ENCODE assay signal across 35 cellular contexts in genomic region chr7:141704112-141704511, GRCh38. TPM values are rescaled to one million over a fixed set of nuclear protein-coding genes. Genes with fewer than 3 reads are reported as not detected.
"Had no signal": no experiment of that assay in that cellular context is flagged by ENCODE, and none has a peak within 500 bp of the region (broad histone marks: within the 10 kb centered on the region; RNA-seq: fewer than 3 reads in every experiment).

No MANE protein-coding gene starts in this region.

- ATAC-seq: activated CD8-positive, alpha-beta T cell treated with anti-CD3 and anti-CD28 coated beads for 36 hours; activated naive CD8-positive, alpha-beta T cell treated with anti-CD3 and anti-CD28 coated beads, Interleukin-2, amount 50 U/mL, for 24 hours; activated T-cell treated with anti-CD3 and anti-CD28 coated beads, Interleukin-2, amount 50 U/mL, for 4 hours; activated T-helper 17 cell treated with anti-CD3 and anti-CD28 coated beads, Interleukin-2, amount 50 U/mL, for 72 hours; effector memory CD8-positive, alpha-beta T cell; esophagus mucosa; heart right ventricle; left cardiac atrium; left ventricle myocardium superior; mucosa of descending colon; natural killer cell treated with Interleukin-12 subunit alpha and Interleukin-12 subunit beta and Interleukin-15 and Interleukin-18, amount 100 ng/mL, for 72 hours; sciatic nerve; stimulated activated naive CD8-positive, alpha-beta T cell treated with anti-CD3 and anti-CD28 coated beads, Interleukin-15, Interleukin-2, amounts not matched to agents 100 U/mL and 50 U/mL, for 24 hours had no signal

- H3K9me3 Mint-ChIP-seq: activated B cell treated with CpG ODN at 0.5 μM for 24 hours; activated CD8-positive, alpha-beta T cell treated with anti-CD3 and anti-CD28 coated beads for 36 hours; activated naive CD4-positive, alpha-beta T cell treated with anti-CD3 and anti-CD28 coated beads, Interleukin-2, amount 50 U/mL, for 24 hours; activated naive CD8-positive, alpha-beta T cell treated with anti-CD3 and anti-CD28 coated beads, Interleukin-2, amount 50 U/mL, for 24 hours; activated T-cell treated with anti-CD3 and anti-CD28 coated beads, Interleukin-2, amount 50 U/mL, for 4 hours; activated T-helper 17 cell treated with anti-CD3 and anti-CD28 coated beads, Interleukin-2, amount 50 U/mL, for 72 hours; effector memory CD8-positive, alpha-beta T cell; natural killer cell treated with Interleukin-12 subunit alpha and Interleukin-12 subunit beta and Interleukin-15 and Interleukin-18, amount 100 ng/mL, for 72 hours had no signal

- H3K27me3 ChIP-seq: heart right ventricle, testis, transverse colon had no signal

- H3K27ac Mint-ChIP-seq: activated B cell treated with CpG ODN at 0.5 μM for 24 hours; activated CD8-positive, alpha-beta T cell treated with anti-CD3 and anti-CD28 coated beads for 36 hours; activated naive CD4-positive, alpha-beta T cell treated with anti-CD3 and anti-CD28 coated beads, Interleukin-2, amount 50 U/mL, for 24 hours; activated naive CD8-positive, alpha-beta T cell treated with anti-CD3 and anti-CD28 coated beads, Interleukin-2, amount 50 U/mL, for 24 hours; activated T-helper 17 cell treated with anti-CD3 and anti-CD28 coated beads, Interleukin-2, amount 50 U/mL, for 72 hours; effector memory CD8-positive, alpha-beta T cell; natural killer cell treated with Interleukin-12 subunit alpha and Interleukin-12 subunit beta and Interleukin-15 and Interleukin-18, amount 100 ng/mL, for 72 hours; T-helper 1 cell treated with Interleukin-12 subunit alpha and Interleukin-12 subunit beta and Interleukin-4 antibody, amounts not matched to agents 30 μg/mL and 1 μg/mL, for 36 hours had no signal

- H3K36me3 ChIP-seq: heart right ventricle, neutrophil, transverse colon had no signal

- H3K27ac ChIP-seq: heart right ventricle, neutrophil, skin epidermis, testis, transverse colon had no signal

- H3K4me3 ChIP-seq: heart right ventricle, mucosa of descending colon, skin epidermis, testis, transverse colon had no signal

- H3K9me3 ChIP-seq: heart right ventricle, mucosa of descending colon, neutrophil, testis, transverse colon had no signal

- H3K36me3 Mint-ChIP-seq: activated naive CD4-positive, alpha-beta T cell treated with anti-CD3 and anti-CD28 coated beads, Interleukin-2, amount 50 U/mL, for 24 hours; natural killer cell treated with Interleukin-12 subunit alpha and Interleukin-12 subunit beta and Interleukin-15 and Interleukin-18, amount 100 ng/mL, for 72 hours had no signal

- DNase-seq: activated B cell treated with CpG ODN at 0.5 μM for 24 hours; activated CD4-positive, alpha-beta T cell treated with anti-CD3 and anti-CD28 coated beads, Interleukin-2, amount 50 U/mL, for 1 hour; activated CD8-positive, alpha-beta T cell treated with anti-CD3 and anti-CD28 coated beads for 36 hours; activated gamma-delta T cell treated with Interleukin-2 at 50 U/mL for 16 hours; activated naive CD8-positive, alpha-beta T cell treated with anti-CD3 and anti-CD28 coated beads, Interleukin-2, amount 50 U/mL, for 24 hours; activated T-cell treated with anti-CD3 and anti-CD28 coated beads, Interleukin-2, amount 50 U/mL, for 4 hours; amygdala; caudate nucleus; cortex of kidney; effector memory CD8-positive, alpha-beta T cell; heart right ventricle; islet precursor cell; left cardiac atrium; left ventricle myocardium superior; mucosa of descending colon; stimulated activated CD4-positive, alpha-beta T cell treated with anti-CD3 and anti-CD28 coated beads, Interleukin-12 subunit alpha, Interleukin-12 subunit beta, amount 100 ng/mL, for 4 hours; stimulated activated CD4-positive, alpha-beta T cell treated with anti-CD3 and anti-CD28 coated beads, Interleukin-4, amount 100 ng/mL, for 1 hour; stimulated activated naive CD8-positive, alpha-beta T cell treated with anti-CD3 and anti-CD28 coated beads, Interleukin-15, Interleukin-2, amounts not matched to agents 100 U/mL and 50 U/mL, for 24 hours; testis; transverse colon had no signal

- H3K4me3 Mint-ChIP-seq: activated B cell treated with CpG ODN at 0.5 μM for 24 hours; activated CD8-positive, alpha-beta T cell treated with anti-CD3 and anti-CD28 coated beads for 36 hours; activated naive CD4-positive, alpha-beta T cell treated with anti-CD3 and anti-CD28 coated beads, Interleukin-2, amount 50 U/mL, for 24 hours; activated naive CD8-positive, alpha-beta T cell treated with anti-CD3 and anti-CD28 coated beads, Interleukin-2, amount 50 U/mL, for 24 hours; activated T-cell treated with anti-CD3 and anti-CD28 coated beads, Interleukin-2, amount 50 U/mL, for 4 hours; activated T-helper 17 cell treated with anti-CD3 and anti-CD28 coated beads, Interleukin-2, amount 50 U/mL, for 72 hours; effector memory CD8-positive, alpha-beta T cell; natural killer cell treated with Interleukin-12 subunit alpha and Interleukin-12 subunit beta and Interleukin-15 and Interleukin-18, amount 100 ng/mL, for 72 hours; T-helper 1 cell treated with Interleukin-12 subunit alpha and Interleukin-12 subunit beta and Interleukin-4 antibody, amounts not matched to agents 30 μg/mL and 1 μg/mL, for 36 hours had no signal

- H3K27me3 Mint-ChIP-seq: activated B cell treated with CpG ODN at 0.5 μM for 24 hours; activated naive CD4-positive, alpha-beta T cell treated with anti-CD3 and anti-CD28 coated beads, Interleukin-2, amount 50 U/mL, for 24 hours; activated naive CD8-positive, alpha-beta T cell treated with anti-CD3 and anti-CD28 coated beads, Interleukin-2, amount 50 U/mL, for 24 hours; effector memory CD8-positive, alpha-beta T cell had no signal

RNA-seq across cellular contexts. Expression of gene WEE2, which starts 4.0 kb away (rescaled TPM):
- total RNA-seq: activated B cell treated with CpG ODN at 0.5 μM for 24 hours; activated CD8-positive, alpha-beta T cell treated with anti-CD3 and anti-CD28 coated beads for 36 hours; activated T-cell treated with anti-CD3 and anti-CD28 coated beads, Interleukin-2, amount 50 U/mL, for 4 hours; chondrocyte; esophagus mucosa; glomerular endothelial cell; left cardiac atrium; left ventricle myocardium superior; mesenteric fat pad; mucosa of descending colon; myocyte; osteocyte; posterior vena cava; sciatic nerve; transverse colon had no signal
- polyA plus RNA-seq: heart right ventricle, urinary bladder had no signal

RNA-seq across cellular contexts. Expression of gene TAS2R3, which starts 59.8 kb away (rescaled TPM):
- total RNA-seq: myocyte had no signal
- polyA plus RNA-seq: heart right ventricle, urinary bladder had no signal
